Comparison of ENCODE assay signal across 13 cellular contexts in genomic region chr12:123995023-123995422, GRCh38. TPM values are rescaled to one million over a fixed set of nuclear protein-coding genes. Genes with fewer than 3 reads are reported as not detected.
DNase-seq lines count a peak whose midpoint lies in the region; ATAC-seq and TF ChIP-seq lines count a peak whose summit lies in the region.
"Had no signal": no experiment of that assay in that cellular context is flagged by ENCODE, and none has a peak within 500 bp of the region (broad histone marks: within the 10 kb centered on the region; RNA-seq: fewer than 3 reads in every experiment).

No MANE protein-coding gene starts in this region.

- H3K4me3 ChIP-seq in fibroblast of the aortic adventitia (ENCODE audit: low read depth, low read length) = no peak overlapping the region
- no peak overlapping the region for H3K4me3 ChIP-seq in dorsolateral prefrontal cortex
- H3K4me3 ChIP-seq: BLaER1 had no signal

- intact Hi-C loops in dorsolateral prefrontal cortex (cut with DNase I) = no loop called here

- no peaks in the 10 kb centered on the region for H3K9me3 Mint-ChIP-seq in activated naive CD4-positive, alpha-beta T cell treated with anti-CD3 and anti-CD28 coated beads, Interleukin-2, amount 50 U/mL, for 72 hours
- H3K9me3 Mint-ChIP-seq: stimulated activated naive B cell treated with anti-CD40 and anti-IgM and Interleukin-4, amounts not matched to agents 10 μg/mL and 1 μg/mL and 100 μg/mL, for 72 hours had no signal

- no peak for TF ChIP-seq CTCF in RWPE1 (conservative IDR thresholded peaks at IDR 0.05; ENCODE audit: low read depth)
- TF ChIP-seq CTCF in fibroblast of the aortic adventitia (IDR thresholded peaks at IDR 0.05; ENCODE audit: insufficient read depth, low read length) = no peak
- TF ChIP-seq CTCF in dorsolateral prefrontal cortex (IDR thresholded peaks at IDR 0.05 in 54 of 56, conservative IDR thresholded peaks at IDR 0.05 in 2 of 56; ENCODE audit: low read depth in 1 of 56, partially characterized antibody in 56 of 56) = no peak

- H3K27me3 ChIP-seq in dorsolateral prefrontal cortex = no peaks in the 10 kb centered on the region
- H3K27me3 ChIP-seq: BLaER1 had no signal

- H3K36me3 Mint-ChIP-seq in activated naive CD4-positive, alpha-beta T cell treated with anti-CD3 and anti-CD28 coated beads, Interleukin-2, amount 50 U/mL, for 72 hours = peaks cover 5 to 7% of the 10 kb centered on the region in 2 donors

- no peak overlapping the region for H3K27ac Mint-ChIP-seq in activated naive CD4-positive, alpha-beta T cell treated with anti-CD3 and anti-CD28 coated beads, Interleukin-2, amount 50 U/mL, for 72 hours
- H3K27ac Mint-ChIP-seq: stimulated activated naive B cell treated with anti-CD40 and anti-IgM and Interleukin-4, amounts not matched to agents 10 μg/mL and 1 μg/mL and 100 μg/mL, for 72 hours had no signal

- H3K27ac ChIP-seq in RWPE1 (no peak overlapping the region), dorsolateral prefrontal cortex (peak overlapping the region in 25 of 59 donors; percentile 31 to 93 (median 83))
- H3K27ac ChIP-seq: BLaER1 had no signal

- DNase-seq in activated naive CD4-positive, alpha-beta T cell treated with anti-CD3 and anti-CD28 coated beads, Interleukin-2, amount 50 U/mL, for 72 hours (ENCODE audit: low spot score in 2 of 2) = no peak
- DNase-seq in activated naive CD4-positive, alpha-beta T cell treated with anti-CD3 and anti-CD28 coated beads, Interleukin-2, amount 50 U/mL, for 16 hours = no peak
- DNase-seq in RWPE1 (ENCODE audit: low spot score) (peak; percentile 68), fibroblast of the aortic adventitia (ENCODE audit: low read depth) (peak; percentile 79), dorsolateral prefrontal cortex (no peak), left lobe of liver (ENCODE audit: low spot score) (no peak)
- DNase-seq in stimulated activated naive CD8-positive, alpha-beta T cell treated with anti-CD3 and anti-CD28 coated beads, Interleukin-15, Interleukin-2, amounts not matched to agents 100 U/mL and 50 U/mL, for 24 hours = no peak
- DNase-seq: NCI-H2107; stimulated activated CD4-positive, alpha-beta T cell treated with anti-CD3 and anti-CD28 coated beads, Interleukin-12 subunit alpha, Interleukin-12 subunit beta, amount 100 ng/mL, for 4 hours; stimulated activated naive B cell treated with anti-CD40 and anti-IgM and Interleukin-4, amounts not matched to agents 10 μg/mL and 1 μg/mL and 100 μg/mL, for 72 hours had no signal

- POLR2A ChIA-PET in RWPE1 (lab: Yijun Ruan, JAX; ENCODE audit: low non-redundant PET) = no interaction called here

- ATAC-seq in activated naive CD4-positive, alpha-beta T cell treated with anti-CD3 and anti-CD28 coated beads, Interleukin-2, amount 50 U/mL, for 72 hours = peak; percentile 84 to 92
- peak; percentile 46 for ATAC-seq in stimulated activated naive CD8-positive, alpha-beta T cell treated with anti-CD3 and anti-CD28 coated beads, Interleukin-15, Interleukin-2, amounts not matched to agents 100 U/mL and 50 U/mL, for 24 hours
- ATAC-seq in GM18873 (IDR thresholded peaks at IDR 0.05; ENCODE audit: low FRiP score, unreplicated experiment) = no peak
- ATAC-seq in left lobe of liver = no peak
- ATAC-seq: Panc1; stimulated activated naive B cell treated with anti-CD40 and anti-IgM and Interleukin-4, amounts not matched to agents 10 μg/mL and 1 μg/mL and 100 μg/mL, for 72 hours had no signal

- CTCF ChIA-PET in RWPE1 (lab: Yijun Ruan, JAX) = interaction anchor here (0.5 to 0.6 kb wide), 2 partner anchors 23 to 283 kb away, joined by 3 read pairs; partner anchors contain the start of genes ATP6V0A2 and CCDC92

RNA-seq across cellular contexts. Expression of gene ZNF664, which starts 22.0 kb away (rescaled TPM):
- 10 to 100 TPM; 30.5 to 51.1 TPM for total RNA-seq in activated naive CD4-positive, alpha-beta T cell treated with anti-CD3 and anti-CD28 coated beads, Interleukin-2, amount 50 U/mL, for 72 hours
- 28.3 and 73.3 TPM in 2 replicates for total RNA-seq in fibroblast of the aortic adventitia (ENCODE audit: low replicate concordance)
- 100 to 1,000 TPM in 99 of 120 experiments, 10 to 100 TPM in 21; 82.2 to 211 (median 117) TPM for total RNA-seq in dorsolateral prefrontal cortex
- 44.5 TPM for total RNA-seq in left lobe of liver

RNA-seq across cellular contexts. Expression of gene CCDC92, which starts 22.4 kb away (rescaled TPM):
- 10 to 100 TPM in 1 of 2 donors, 1 to 10 TPM in 1; 2.6 to 13.7 TPM for total RNA-seq in activated naive CD4-positive, alpha-beta T cell treated with anti-CD3 and anti-CD28 coated beads, Interleukin-2, amount 50 U/mL, for 72 hours
- total RNA-seq in fibroblast of the aortic adventitia (ENCODE audit: low replicate concordance) = 14.1 and 22.7 TPM in 2 replicates
- 100 to 1,000 TPM in 116 of 120 experiments, 10 to 100 TPM in 4; 89.7 to 184 (median 138) TPM for total RNA-seq in dorsolateral prefrontal cortex
- 21.2 TPM for total RNA-seq in left lobe of liver

Comparison
In these comparisons a context has a peak if more than half of its experiments do, and no peak if none do; other contexts are left out.
1. ATAC-seq: peak in activated naive CD4-positive, alpha-beta T cell treated with anti-CD3 and anti-CD28 coated beads, Interleukin-2, amount 50 U/mL, for 72 hours (2 of 2) and stimulated activated naive CD8-positive, alpha-beta T cell treated with anti-CD3 and anti-CD28 coated beads, Interleukin-15, Interleukin-2, amounts not matched to agents 100 U/mL and 50 U/mL, for 24 hours (single experiment); none in GM18873 (single experiment) and left lobe of liver (single experiment).
2. DNase-seq: peak in RWPE1 (single experiment) and fibroblast of the aortic adventitia (single experiment); none in activated naive CD4-positive, alpha-beta T cell treated with anti-CD3 and anti-CD28 coated beads, Interleukin-2, amount 50 U/mL, for 72 hours (0 of 2), activated naive CD4-positive, alpha-beta T cell treated with anti-CD3 and anti-CD28 coated beads, Interleukin-2, amount 50 U/mL, for 16 hours (single experiment), stimulated activated naive CD8-positive, alpha-beta T cell treated with anti-CD3 and anti-CD28 coated beads, Interleukin-15, Interleukin-2, amounts not matched to agents 100 U/mL and 50 U/mL, for 24 hours (single experiment), dorsolateral prefrontal cortex (0 of 10) and left lobe of liver (single experiment).